Comparison of ENCODE assay signal across 8 cellular contexts in the genomic region with DNA sequence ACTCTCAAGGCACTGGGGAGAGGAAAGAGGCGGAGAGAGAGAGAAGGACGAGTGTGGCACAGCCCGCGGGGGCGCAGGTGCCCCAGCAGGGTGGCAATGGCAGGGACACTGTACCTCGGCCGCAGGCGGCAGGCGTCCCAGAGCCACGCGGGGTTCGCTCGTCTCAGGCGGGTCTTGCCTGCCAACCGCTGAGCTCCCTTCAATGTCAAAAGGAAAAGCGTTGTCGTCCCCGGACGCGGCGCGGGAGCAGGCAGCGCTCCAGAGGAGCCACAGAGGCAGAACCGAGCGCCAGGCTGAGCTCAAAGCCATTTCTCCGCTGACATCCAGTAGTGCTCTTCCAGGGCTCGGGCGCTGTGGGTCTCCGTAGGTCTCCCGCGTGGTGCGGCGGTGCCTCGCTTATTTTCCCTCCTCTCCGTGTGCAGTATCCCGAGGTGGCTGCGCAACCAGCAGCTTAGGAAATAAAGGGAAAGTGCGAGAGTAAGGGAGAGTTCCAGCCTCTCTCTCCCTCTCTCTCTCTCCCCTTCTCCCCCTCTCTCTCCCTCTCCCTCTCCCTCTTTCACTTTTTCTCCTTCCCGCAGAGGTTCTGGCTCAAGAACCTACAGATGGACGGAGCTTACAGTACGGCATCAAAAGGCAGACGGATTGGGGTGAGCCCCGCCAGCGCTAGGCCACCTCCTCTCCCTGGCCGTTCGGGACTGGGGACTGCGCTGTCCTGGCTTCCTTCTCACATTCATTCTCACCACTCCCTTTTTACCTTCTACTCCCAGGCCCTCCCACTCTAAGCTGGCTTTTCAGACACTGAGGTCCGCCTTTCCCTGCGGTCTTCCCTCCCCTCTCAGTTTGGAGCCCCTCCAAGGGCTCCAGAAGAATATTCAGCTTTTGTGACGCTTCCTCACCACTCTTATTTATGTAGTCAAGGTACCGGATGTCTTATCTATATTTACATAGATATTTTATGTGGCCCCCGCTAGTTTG. TPM values are rescaled to one million over a fixed set of nuclear protein-coding genes. Genes with fewer than 3 reads are reported as not detected.
DNase-seq lines count a peak whose midpoint lies in the region; ATAC-seq and TF ChIP-seq lines count a peak whose summit lies in the region.

A gene with protein sequence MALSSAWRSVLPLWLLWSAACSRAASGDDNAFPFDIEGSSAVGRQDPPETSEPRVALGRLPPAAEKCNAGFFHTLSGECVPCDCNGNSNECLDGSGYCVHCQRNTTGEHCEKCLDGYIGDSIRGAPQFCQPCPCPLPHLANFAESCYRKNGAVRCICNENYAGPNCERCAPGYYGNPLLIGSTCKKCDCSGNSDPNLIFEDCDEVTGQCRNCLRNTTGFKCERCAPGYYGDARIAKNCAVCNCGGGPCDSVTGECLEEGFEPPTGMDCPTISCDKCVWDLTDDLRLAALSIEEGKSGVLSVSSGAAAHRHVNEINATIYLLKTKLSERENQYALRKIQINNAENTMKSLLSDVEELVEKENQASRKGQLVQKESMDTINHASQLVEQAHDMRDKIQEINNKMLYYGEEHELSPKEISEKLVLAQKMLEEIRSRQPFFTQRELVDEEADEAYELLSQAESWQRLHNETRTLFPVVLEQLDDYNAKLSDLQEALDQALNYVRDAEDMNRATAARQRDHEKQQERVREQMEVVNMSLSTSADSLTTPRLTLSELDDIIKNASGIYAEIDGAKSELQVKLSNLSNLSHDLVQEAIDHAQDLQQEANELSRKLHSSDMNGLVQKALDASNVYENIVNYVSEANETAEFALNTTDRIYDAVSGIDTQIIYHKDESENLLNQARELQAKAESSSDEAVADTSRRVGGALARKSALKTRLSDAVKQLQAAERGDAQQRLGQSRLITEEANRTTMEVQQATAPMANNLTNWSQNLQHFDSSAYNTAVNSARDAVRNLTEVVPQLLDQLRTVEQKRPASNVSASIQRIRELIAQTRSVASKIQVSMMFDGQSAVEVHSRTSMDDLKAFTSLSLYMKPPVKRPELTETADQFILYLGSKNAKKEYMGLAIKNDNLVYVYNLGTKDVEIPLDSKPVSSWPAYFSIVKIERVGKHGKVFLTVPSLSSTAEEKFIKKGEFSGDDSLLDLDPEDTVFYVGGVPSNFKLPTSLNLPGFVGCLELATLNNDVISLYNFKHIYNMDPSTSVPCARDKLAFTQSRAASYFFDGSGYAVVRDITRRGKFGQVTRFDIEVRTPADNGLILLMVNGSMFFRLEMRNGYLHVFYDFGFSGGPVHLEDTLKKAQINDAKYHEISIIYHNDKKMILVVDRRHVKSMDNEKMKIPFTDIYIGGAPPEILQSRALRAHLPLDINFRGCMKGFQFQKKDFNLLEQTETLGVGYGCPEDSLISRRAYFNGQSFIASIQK (N-terminal part only) (minus strand): TSS at position 726 of the 975 bp plus-strand sequence. CDS start 417 bp downstream, at position 309.

- no peaks in the 10 kb centered on the region for H3K9me3 ChIP-seq in ascending aorta
- H3K9me3 ChIP-seq in parathyroid adenoma (ENCODE audit: control insufficient read depth, low read length) = no peaks in the 10 kb centered on the region
- no peaks in the 10 kb centered on the region for H3K9me3 ChIP-seq in Karpas-422 (ENCODE audit: low read length)

- H3K27me3 ChIP-seq in ascending aorta (no peaks in the 10 kb centered on the region), parathyroid adenoma (ENCODE audit: control insufficient read depth, insufficient read depth, low read length) (no peaks in the 10 kb centered on the region), Karpas-422 (ENCODE audit: low read length) (no peaks in the 10 kb centered on the region)

- in situ Hi-C loops in KBM-7 (cut with MboI; ENCODE audit: low pct_unique_long_range_greater_than_20kb, low sequenced_read_pairs) = no loop called here

- H3K4me3 ChIP-seq in ascending aorta = peak within 1 kb of the TSS; percentile 71 to 80
- peak within 1 kb of the TSS; percentile 70 for H3K4me3 ChIP-seq in parathyroid adenoma (ENCODE audit: low read depth, low read length)
- H3K4me3 ChIP-seq in Karpas-422 (ENCODE audit: low read length) = no peak within 1 kb of the TSS

- no peak for TF ChIP-seq CTCF in ascending aorta (IDR thresholded peaks at IDR 0.05)
- no peak for TF ChIP-seq CTCF in parathyroid adenoma (IDR thresholded peaks at IDR 0.05)

- H4K20me1 ChIP-seq in Karpas-422 (ENCODE audit: insufficient read depth, low read depth, low read length) = no peaks in the 10 kb centered on the region

- H3K9me2 ChIP-seq in Karpas-422 (replicated peaks; ENCODE audit: insufficient read depth, low read length) = no peaks in the 10 kb centered on the region

- ATAC-seq in left ventricle myocardium superior = peak; percentile 77

- H3K36me3 ChIP-seq in ascending aorta = no peaks in the 10 kb centered on the region
- H3K36me3 ChIP-seq in parathyroid adenoma (ENCODE audit: control insufficient read depth, insufficient read depth, low read length) = no peaks in the 10 kb centered on the region
- no peaks in the 10 kb centered on the region for H3K36me3 ChIP-seq in Karpas-422 (ENCODE audit: insufficient read depth, low read length)

- no peaks in the 10 kb centered on the region for H3K79me2 ChIP-seq in parathyroid adenoma
- no peaks in the 10 kb centered on the region for H3K79me2 ChIP-seq in Karpas-422 (ENCODE audit: low read length)

- peak within 1 kb of the TSS; percentile 63 to 75 for H3K27ac ChIP-seq in ascending aorta
- peak within 1 kb of the TSS; percentile 26 for H3K27ac ChIP-seq in parathyroid adenoma
- no peak within 1 kb of the TSS for H3K27ac ChIP-seq in Karpas-422 (ENCODE audit: low read length)

- intact Hi-C loops in ascending aorta (cut with DNase I) (loop anchor here (5.0 kb wide), 1 partner anchor 72 kb away; no protein-coding TSS in a partner anchor), left ventricle myocardium superior (cut with micrococcal nuclease) (loop anchor here (5.0 kb wide), 1 partner anchor 72 kb away; no protein-coding TSS in a partner anchor)

- H2AFZ ChIP-seq in parathyroid adenoma (peak within 1 kb of the TSS; percentile 64), Karpas-422 (ENCODE audit: low read length) (no peak within 1 kb of the TSS)

- H3K4me1 ChIP-seq in ascending aorta (peaks cover 0 to 4% of the 10 kb centered on the region in 2 donors), parathyroid adenoma (no peaks in the 10 kb centered on the region), Karpas-422 (ENCODE audit: low read length) (no peaks in the 10 kb centered on the region)

- peak within 1 kb of the TSS; percentile 62 for H3K4me2 ChIP-seq in parathyroid adenoma (ENCODE audit: low read length)
- no peak within 1 kb of the TSS for H3K4me2 ChIP-seq in Karpas-422 (ENCODE audit: low read depth, low read length, poor library complexity, severe bottlenecking)

- DNase-seq in NCI-H2196 (lab: John Stamatoyannopoulos, UW; ENCODE audit: unreplicated experiment) = peak; percentile 29
- DNase-seq in NCI-H2196 treated with DMSO at 0.1 percent for 48 hours (lab: John Stamatoyannopoulos, UW; ENCODE audit: unreplicated experiment) = no peak
- peak; percentile 4 for DNase-seq in NCI-H2171 (lab: John Stamatoyannopoulos, UW)
- DNase-seq in ascending aorta (ENCODE audit: low spot score in 2 of 2) = peak in 1 of 2 donors; percentile 66
- peak; percentile 79 for DNase-seq in left ventricle myocardium superior
- DNase-seq in Karpas-422 = no peak
- no peak for DNase-seq in KBM-7

- no peak within 1 kb of the TSS for H3K9ac ChIP-seq in parathyroid adenoma
- H3K9ac ChIP-seq in Karpas-422 (ENCODE audit: low read length) = no peak within 1 kb of the TSS

RNA-seq across cellular contexts. Expression of the gene that starts here (rescaled TPM):
- total RNA-seq in ascending aorta = 49.0 TPM
- 50.6 TPM for total RNA-seq in left ventricle myocardium superior
- not detected in 2 replicates for total RNA-seq in Karpas-422 (2014; rRNA removed; shearing (Covaris generic); ENCODE audit: low replicate concordance)

Comparison
In these comparisons a context has a peak if more than half of its experiments do, and no peak if none do; other contexts are left out.
1. RNA of the gene that starts here (total RNA-seq): 50.6 TPM in left ventricle myocardium superior (single experiment) and 49.0 TPM in ascending aorta (single experiment); not detected in Karpas-422; every median in the first group is over 10 times any median in the second.
2. DNase-seq: peak in NCI-H2196 (single experiment), NCI-H2171 (single experiment) and left ventricle myocardium superior (single experiment); none in NCI-H2196 treated with DMSO at 0.1 percent for 48 hours (single experiment), Karpas-422 (single experiment) and KBM-7 (single experiment).